In the genomic region with DNA sequence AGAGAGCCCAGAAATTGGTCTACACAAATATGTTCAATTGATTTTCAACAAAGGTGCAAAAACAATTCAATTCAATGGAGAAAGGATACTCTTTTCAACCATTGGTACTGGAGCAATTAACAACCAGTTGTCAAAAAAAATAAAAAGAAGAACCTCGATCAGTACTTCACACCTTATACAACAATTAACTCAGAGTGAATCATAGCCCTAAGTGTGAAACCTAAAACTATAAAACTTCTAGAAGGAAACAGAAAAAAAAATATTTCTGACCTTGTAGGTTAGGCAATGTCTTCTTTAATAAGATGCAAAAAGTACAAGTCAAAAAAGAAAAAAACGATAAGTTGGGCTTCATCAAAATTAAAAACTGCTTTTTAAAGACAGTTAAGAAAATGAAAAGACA, we compare ENCODE assay signal across 16 cellular contexts.
"Had no signal": no experiment of that assay in that cellular context is flagged by ENCODE, and none has a peak within 500 bp of the region (broad histone marks: within the 10 kb centered on the region; RNA-seq: fewer than 3 reads in every experiment).

No MANE protein-coding gene starts in this region.

- H3K4me3 Mint-ChIP-seq: neural crest cell had no signal

- H3K27ac Mint-ChIP-seq: naive thymus-derived CD4-positive, alpha-beta T cell had no signal

- ATAC-seq: naive thymus-derived CD4-positive, alpha-beta T cell had no signal

- H3K27me3 ChIP-seq: hepatocyte, ovary, right atrium auricular region, sigmoid colon had no signal

- H3K9me3 ChIP-seq: ovary, right atrium auricular region, sigmoid colon had no signal

- H3K4me1 ChIP-seq: right atrium auricular region had no signal

- H3K36me3 ChIP-seq: ovary, right atrium auricular region had no signal

- H3K27ac ChIP-seq: coronary artery, hepatocyte, ovary, right atrium auricular region, sigmoid colon, skin epidermis had no signal

- H3K4me3 ChIP-seq: coronary artery, hepatocyte, ovary, right atrium auricular region, sigmoid colon, skin epidermis had no signal

- DNase-seq: effector CD4-positive, alpha-beta T cell; foreskin melanocyte; kidney glomerular epithelial cell; naive thymus-derived CD4-positive, alpha-beta T cell; nucleus accumbens; ovary; sigmoid colon; stimulated activated CD4-positive, alpha-beta T cell treated with anti-CD3 and anti-CD28 coated beads, Interleukin-2, amount 100 ng/mL, for 24 hours; stimulated activated CD4-positive, alpha-beta T cell treated with anti-CD3 and anti-CD28 coated beads, Interleukin-4, amount 100 ng/mL, for 4 hours; stimulated activated naive CD4-positive, alpha-beta T cell treated with Interleukin-2 at 50 U/mL for 16 hours; trophoblast cell had no signal

- H3K4me2 ChIP-seq: hepatocyte had no signal

- H3K9me3 Mint-ChIP-seq: neural crest cell had no signal

- H3K27me3 Mint-ChIP-seq: naive thymus-derived CD4-positive, alpha-beta T cell had no signal
